16 cellular contexts compared by ENCODE assay signal in the genomic region with DNA sequence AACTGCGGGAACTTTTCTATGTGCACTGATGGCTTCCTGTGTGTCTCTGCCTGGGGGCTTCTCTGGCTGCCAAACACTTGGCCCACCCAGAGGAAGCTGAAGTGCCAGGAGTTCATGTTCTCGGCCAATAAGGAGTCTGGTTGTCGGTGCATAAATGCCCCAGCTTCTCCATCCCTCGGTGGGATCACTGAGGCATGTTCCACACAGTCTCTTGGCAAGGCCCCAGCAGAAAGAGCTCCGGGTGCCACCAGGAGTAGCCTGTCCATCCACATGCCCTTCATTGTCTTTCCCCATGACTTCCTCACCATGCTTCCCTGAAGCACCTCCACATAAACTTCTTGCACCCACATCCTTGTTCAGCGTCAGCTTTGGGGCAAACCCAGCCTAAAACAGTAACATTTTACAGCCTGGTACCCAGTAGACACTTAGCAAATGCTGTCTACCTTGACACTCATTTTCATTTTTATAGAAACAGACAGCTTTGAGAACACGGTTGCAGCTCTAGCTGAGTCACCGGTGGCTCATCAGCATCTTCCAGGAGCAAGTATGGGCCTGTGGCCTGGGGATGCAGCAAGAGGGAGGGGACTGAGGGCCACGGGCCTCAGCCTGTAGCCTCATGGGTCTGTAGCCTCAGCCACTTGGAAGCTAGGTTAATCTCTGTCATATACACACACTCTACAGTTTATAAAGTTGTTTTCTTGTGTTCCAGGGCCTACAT. TPM values are rescaled to one million over a fixed set of nuclear protein-coding genes. Genes with fewer than 3 reads are reported as not detected.
DNase-seq lines count a peak whose midpoint lies in the region; ATAC-seq and TF ChIP-seq lines count a peak whose summit lies in the region.
"Had no signal": no experiment of that assay in that cellular context is flagged by ENCODE, and none has a peak within 500 bp of the region (broad histone marks: within the 10 kb centered on the region; RNA-seq: fewer than 3 reads in every experiment).

No MANE protein-coding gene starts in this region.

- no peak overlapping the region for H2AK5ac ChIP-seq in mesenchymal stem cell (ENCODE audit: low read length, severe bottlenecking)

- no TSS peak for BruUV-seq in PC-3 (replicated peaks; lab: Mats Ljungman, UMichigan)

- no peaks in the 10 kb centered on the region for H3K79me2 ChIP-seq in PC-3 (ENCODE audit: low read length)

- H3K4me1 ChIP-seq in PC-3 (ENCODE audit: insufficient read depth, low read length) (peaks cover 6% of the 10 kb centered on the region; the same call in 1 of the 2 replicates), mesenchymal stem cell (ENCODE audit: control insufficient read depth, insufficient read depth, low read depth, low read length) (peaks cover 2% of the 10 kb centered on the region)
- H3K4me1 ChIP-seq: lower lobe of right lung had no signal

- H3K4ac ChIP-seq in mesenchymal stem cell (ENCODE audit: low read depth in 1 of 2, low read length in 2 of 2) = no peak overlapping the region

- no peak overlapping the region for H2BK15ac ChIP-seq in mesenchymal stem cell (ENCODE audit: low read depth, poor library complexity, severe bottlenecking)

- no peaks in the 10 kb centered on the region for H3F3A ChIP-seq in PC-3 (ENCODE audit: low read length, unreplicated experiment)

- no peaks in the 10 kb centered on the region for H3K9me2 ChIP-seq in PC-3 (replicated peaks; ENCODE audit: low read length)

- peak; percentile 76 for DNase-seq in ELR (ENCODE audit: low read depth)
- peak; percentile 65 for DNase-seq in PC-3
- peak; percentile 37 for DNase-seq in choroid plexus epithelial cell (ENCODE audit: low read depth)
- DNase-seq in mesenchymal stem cell = peak; percentile 32
- DNase-seq in H7 = no peak
- no peak for DNase-seq in GDM1 (lab: John Stamatoyannopoulos, UW)
- DNase-seq in NCI-H345 (lab: John Stamatoyannopoulos, UW) = no peak
- DNase-seq: activated CD4-positive, alpha-beta memory T cell treated with anti-CD3 and anti-CD28 coated beads for 36 hours; CD4-positive, alpha-beta T cell; lower lobe of right lung; NCI-H187; NCI-H524; Right ventricle myocardium superior; stimulated activated naive CD4-positive, alpha-beta T cell had no signal

- intact Hi-C loops in PC-3 (cut with micrococcal nuclease) = no loop called here

- no peak overlapping the region for H2BK5ac ChIP-seq in mesenchymal stem cell (ENCODE audit: low read depth, low read length, poor library complexity, severe bottlenecking)

- H3K27me3 ChIP-seq in PC-3 (ENCODE audit: low read length) = no peaks in the 10 kb centered on the region
- H3K27me3 ChIP-seq in mesenchymal stem cell (ENCODE audit: control insufficient read depth in 1 of 2, insufficient read depth in 1 of 2, low read length in 2 of 2) = peaks cover 5 to 11% of the 10 kb centered on the region in 2 experiments
- no peaks in the 10 kb centered on the region for H3K27me3 ChIP-seq in H7 (ENCODE audit: control insufficient read depth, insufficient read depth, low read length)

- H2BK120ac ChIP-seq in mesenchymal stem cell (ENCODE audit: low read depth, low read length) = no peak overlapping the region

- ATAC-seq in PC-3 = peak; percentile 95
- no peak for ATAC-seq in GM18505 (IDR thresholded peaks at IDR 0.05; ENCODE audit: unreplicated experiment)
- ATAC-seq: lower lobe of right lung had no signal

- H3K18ac ChIP-seq in mesenchymal stem cell (ENCODE audit: low read depth in 1 of 2, low read length in 2 of 2) = no peak overlapping the region

- no peak for TF ChIP-seq POLR2A in GM18505 (IDR thresholded peaks at IDR 0.05; ENCODE audit: borderline replicate concordance, extremely low read depth, insufficient read depth, insufficient read length)

- H3K4me2 ChIP-seq in PC-3 (ENCODE audit: low read length) (no peak overlapping the region), mesenchymal stem cell (ENCODE audit: low read length, poor library complexity, severe bottlenecking) (no peak overlapping the region)

- POLR2A ChIA-PET in PC-3 (lab: Charles Lee; ENCODE audit: unreplicated experiment) = interaction anchor here (0.6 kb wide), 1 partner anchor 51 kb away, joined by 3 read pairs; no protein-coding TSS in a partner anchor

- H3K36me3 ChIP-seq in PC-3 (ENCODE audit: low read depth, low read length) (no peaks in the 10 kb centered on the region), mesenchymal stem cell (ENCODE audit: control insufficient read depth in 1 of 2, insufficient read depth in 2 of 2, low read depth in 1 of 2, low read length in 2 of 2) (peaks cover 0 to 4% of the 10 kb centered on the region in 2 experiments), H7 (replicated peaks; ENCODE audit: control insufficient read depth, insufficient read depth, low read length) (no peaks in the 10 kb centered on the region)
- H3K36me3 ChIP-seq: lower lobe of right lung had no signal

- no peaks in the 10 kb centered on the region for H3K79me1 ChIP-seq in mesenchymal stem cell (replicated peaks; ENCODE audit: low read length, poor library complexity, severe bottlenecking)

- no peak overlapping the region for H4K91ac ChIP-seq in mesenchymal stem cell (ENCODE audit: low read length)

- TF ChIP-seq CTCF in PC-3 (conservative IDR thresholded peaks at IDR 0.05; ENCODE audit: low read depth, low read length) = no peak
- TF ChIP-seq CTCF in choroid plexus epithelial cell (conservative IDR thresholded peaks at IDR 0.05; ENCODE audit: low read depth, low read length) = no peak

- no peak overlapping the region for H2AFZ ChIP-seq in PC-3 (ENCODE audit: low read length)
- no peak overlapping the region for H2AFZ ChIP-seq in mesenchymal stem cell (ENCODE audit: low read depth, low read length)

- H3K9ac ChIP-seq in PC-3 (ENCODE audit: low read length) = no peak overlapping the region
- no peak overlapping the region for H3K9ac ChIP-seq in mesenchymal stem cell (ENCODE audit: low read length)

- no peaks in the 10 kb centered on the region for H4K20me1 ChIP-seq in PC-3 (ENCODE audit: low read length)

- H2BK12ac ChIP-seq in mesenchymal stem cell (ENCODE audit: low read length in 2 of 2) = no peak overlapping the region

- H3K9me3 ChIP-seq in PC-3 (ENCODE audit: low read length) = no peaks in the 10 kb centered on the region
- H3K9me3 ChIP-seq in mesenchymal stem cell (ENCODE audit: control insufficient read depth, low read length) = no peaks in the 10 kb centered on the region
- H3K9me3 ChIP-seq: lower lobe of right lung had no signal

- H3K14ac ChIP-seq in mesenchymal stem cell (ENCODE audit: low read length in 2 of 2) = no peak overlapping the region

- H3K4me3 ChIP-seq in PC-3 (ENCODE audit: low read length) (no peak overlapping the region), choroid plexus epithelial cell (ENCODE audit: low read depth, low read length) (no peak overlapping the region), mesenchymal stem cell (ENCODE audit: insufficient read depth in 1 of 2, low read depth in 1 of 2, low read length in 2 of 2) (no peak overlapping the region), H7 (ENCODE audit: insufficient read depth, low read depth, low read length) (no peak overlapping the region)
- H3K4me3 ChIP-seq: lower lobe of right lung had no signal

- no peak overlapping the region for H3K23ac ChIP-seq in mesenchymal stem cell (ENCODE audit: low read length in 2 of 2)

- WGBS in mesenchymal stem cell = 72% methylated on average over 9 of the region's 9 CpGs

- CTCF ChIA-PET in PC-3 (lab: Charles Lee) = interaction anchor here (0.6 to 0.7 kb wide), 2 partner anchors 11 to 36 kb away, joined by 5 to 6 read pairs; no protein-coding TSS in a partner anchor

- no peak overlapping the region for H4K8ac ChIP-seq in mesenchymal stem cell (ENCODE audit: low read length)

- no peak overlapping the region for H3K27ac ChIP-seq in PC-3 (ENCODE audit: low read length)
- H3K27ac ChIP-seq in mesenchymal stem cell (ENCODE audit: low read length, poor library complexity, severe bottlenecking) = no peak overlapping the region
- H3K27ac ChIP-seq: lower lobe of right lung had no signal

RNA-seq across cellular contexts. Expression of gene CDCP2, which starts 14.8 kb away (rescaled TPM):
- total RNA-seq in PC-3 (2014; rRNA removed) = 0.35 TPM in 1 of 2 replicates, not detected in the other
- not detected for polyA plus RNA-seq in mesenchymal stem cell (2013, experiment 1 of 2)
- not detected for polyA plus RNA-seq in mesenchymal stem cell (2013, experiment 2 of 2)
- not detected in 2 replicates for total RNA-seq in H7 (2014; rRNA removed; shearing (Covaris generic))
- total RNA-seq: activated CD4-positive, alpha-beta memory T cell treated with anti-CD3 and anti-CD28 coated beads for 36 hours; CD4-positive, alpha-beta T cell; lower lobe of right lung; Right ventricle myocardium superior had no signal
- polyA plus RNA-seq: neural cell had no signal

RNA-seq across cellular contexts. Expression of gene CYB5RL, which starts 32.2 kb away (rescaled TPM):
- total RNA-seq in PC-3 (2014; rRNA removed) = 3.6 and 11.9 TPM in 2 replicates
- polyA plus RNA-seq in mesenchymal stem cell (2013, experiment 1 of 2) = 4.3 TPM
- polyA plus RNA-seq in mesenchymal stem cell (2013, experiment 2 of 2) = 3.4 TPM
- 13.3 and 14.3 TPM in 2 replicates for total RNA-seq in H7 (2014; rRNA removed; shearing (Covaris generic))

RNA-seq across cellular contexts. Expression of gene MRPL37, which starts 32.4 kb away (rescaled TPM):
- 191 and 211 TPM in 2 replicates for total RNA-seq in PC-3 (2014; rRNA removed)
- 83.1 TPM for polyA plus RNA-seq in mesenchymal stem cell (2013, experiment 1 of 2)
- 84.0 TPM for polyA plus RNA-seq in mesenchymal stem cell (2013, experiment 2 of 2)
- total RNA-seq in H7 (2014; rRNA removed; shearing (Covaris generic)) = 268 and 275 TPM in 2 replicates

Comparison
In these comparisons a context has a peak if more than half of its experiments do, and no peak if none do; other contexts are left out.
1. DNase-seq: peak in ELR (single experiment), PC-3 (single experiment), choroid plexus epithelial cell (single experiment) and mesenchymal stem cell (single experiment); none in H7 (single experiment), GDM1 (single experiment) and NCI-H345 (single experiment).